Comparison of ENCODE assay signal across 33 cellular contexts in genomic region chr18:11591957-11592356, GRCh38. TPM values are rescaled to one million over a fixed set of nuclear protein-coding genes. Genes with fewer than 3 reads are reported as not detected.
DNase-seq lines count a peak whose midpoint lies in the region; ATAC-seq, FAIRE-seq and TF ChIP-seq lines count a peak whose summit lies in the region.
"Had no signal": no experiment of that assay in that cellular context is flagged by ENCODE, and none has a peak within 500 bp of the region (broad histone marks: within the 10 kb centered on the region; RNA-seq: fewer than 3 reads in every experiment).

No MANE protein-coding gene starts in this region.

- TF ChIP-seq POLR2A in GM12878 (IDR thresholded peaks at IDR 0.05; ENCODE audit: low read depth, low read length), result no peak

- no peaks in the 10 kb centered on the region for H3K4me1 ChIP-seq in GM12878 (ENCODE audit: control insufficient read depth, insufficient read depth, low read length)
- no peaks in the 10 kb centered on the region for H3K4me1 ChIP-seq in HAP-1
- H3K4me1 ChIP-seq: gastroesophageal sphincter, left ventricle myocardium inferior, Peyer's patch had no signal

- intact Hi-C loops in GM12878 (cut with micrococcal nuclease; ENCODE audit: unreplicated experiment), result no loop called here

- RAD21 ChIA-PET in GM12878 (lab: Charles Lee; ENCODE audit: unreplicated experiment), result no interaction called here

- CTCF ChIA-PET in GM12878 (lab: Yijun Ruan, JAX), result no interaction called here

- in situ Hi-C loops in GM13977 (cut with MboI; ENCODE audit: low pct_unique_long_range_greater_than_20kb, low sequenced_read_pairs, unreplicated experiment) (no loop called here), GM12878 (cut with MboI) (no loop called here), HAP-1 (cut with MboI; ENCODE audit: low sequenced_read_pairs) (no loop called here)

- DNase-seq in AG10803 (ENCODE audit: low read depth) (no peak), GM13977 (ENCODE audit: low spot score) (no peak), M059J (ENCODE audit: low read depth) (peak; percentile 12), GM12878 (ENCODE audit: low read depth, low spot score) (no peak), NCI-H1048 (lab: John Stamatoyannopoulos, UW) (no peak), C1 segment of cervical spinal cord (lab: John Stamatoyannopoulos, UW) (no peak), HAP-1 (ENCODE audit: low spot score in 2 of 2) (no peak), LoVo (ENCODE audit: low spot score) (no peak)
- DNase-seq: activated CD4-positive, alpha-beta T cell treated with anti-CD3 and anti-CD28 coated beads for 36 hours; activated CD8-positive, alpha-beta memory T cell treated with anti-CD3 and anti-CD28 coated beads for 24 hours; activated T-cell treated with anti-CD3 and anti-CD28 coated beads for 4 hours; amygdala; CD8-positive, alpha-beta memory T cell; hippocampal formation; left ventricle myocardium inferior; NCI-H2107; NCI-H510A; NK-92 treated with Interleukin-12 subunit alpha and Interleukin-12 subunit beta, amount 100 ng/mL, for 24 hours; ovary; Peyer's patch; SHP77 treated with DMSO at 0.1 percent for 48 hours; substantia nigra; trophoblast cell had no signal

- TF ChIP-seq EP300 in GM12878 (IDR thresholded peaks at IDR 0.05; ENCODE audit: borderline replicate concordance in 1 of 2, control insufficient read depth in 1 of 2, low read depth in 2 of 2, low read length in 2 of 2), result no peak

- peak; percentile 31 for FAIRE-seq in GM12878 (lab: Jason Lieb, UNC)
- FAIRE-seq: endothelial cell of umbilical vein, K562, keratinocyte had no signal

- H3K9me3 ChIP-seq in GM12878 (replicated peaks; ENCODE audit: control insufficient read depth, insufficient read depth, low read length), result no peaks in the 10 kb centered on the region
- no peaks in the 10 kb centered on the region for H3K9me3 ChIP-seq in HAP-1
- H3K9me3 ChIP-seq: left ventricle myocardium inferior, ovary, Peyer's patch had no signal

- WGBS in GM12878 (ENCODE audit: insufficient coverage, insufficient replicate concordance, low lambda C conversion rate, missing lambda C conversion rate), result 33% methylated on average over 3 of the region's 3 CpGs

- H3K4me2 ChIP-seq in GM12878 (ENCODE audit: control insufficient read depth, insufficient read depth), result no peak overlapping the region

- peak; percentile 62 for TF ChIP-seq RAD21 in GM12878 (IDR thresholded peaks at IDR 0.05; ENCODE audit: insufficient read depth, low read depth, low read length)

- no peak for ATAC-seq in GM12878
- ATAC-seq: activated CD4-positive, alpha-beta T cell treated with anti-CD3 and anti-CD28 coated beads for 36 hours; activated naive CD4-positive, alpha-beta T cell treated with anti-CD3 and anti-CD28 coated beads, Interleukin-2, amount 50 U/mL, for 72 hours; gastroesophageal sphincter; K562; stimulated activated effector memory CD8-positive, alpha-beta T cell treated with anti-CD3 and anti-CD28 coated beads, Interleukin-12 subunit alpha, Interleukin-12 subunit beta, amount 100 ng/mL, for 72 hours had no signal

- 0 out of 2 replicates have a peak, but pooled peaks have one; percentile 1 for TF ChIP-seq CTCF in AG10803 (conservative IDR thresholded peaks at IDR 0.05; ENCODE audit: low read length)
- TF ChIP-seq CTCF in GM13977 (IDR thresholded peaks at IDR 0.05; ENCODE audit: extremely low read depth, insufficient read depth, missing control alignments), result peak; percentile 8
- TF ChIP-seq CTCF in GM12878 (IDR thresholded peaks at IDR 0.05 in 2 of 3, conservative IDR thresholded peaks at IDR 0.05 in 1 of 3; ENCODE audit: control insufficient read depth in 2 of 3, extremely low read depth in 1 of 3, insufficient read depth in 1 of 3, low read depth in 3 of 3, low read length in 3 of 3), result peak in 1 of 3 experiments; percentile 20; a peak in 1 of 6 replicates

- H3K79me2 ChIP-seq in GM12878 (ENCODE audit: control insufficient read depth, insufficient read depth, low read length), result no peaks in the 10 kb centered on the region

- H3K9ac ChIP-seq in GM12878 (ENCODE audit: control insufficient read depth, insufficient read depth, low read length), result no peak overlapping the region

- H3K27ac ChIP-seq in GM12878 (ENCODE audit: control insufficient read depth, insufficient read depth), result no peak overlapping the region
- H3K27ac ChIP-seq: gastroesophageal sphincter, left ventricle myocardium inferior, ovary, Peyer's patch had no signal

- SMC1A ChIA-PET in GM12878 (lab: Charles Lee; ENCODE audit: uncharacterized antibody, unreplicated experiment), result no interaction called here

- no TSS peak for BruUV-seq in GM12878 (replicated peaks; lab: Mats Ljungman, UMichigan)

- H3K27me3 ChIP-seq in GM12878 (replicated peaks in 1 of 2; ENCODE audit: control insufficient read depth in 2 of 2, insufficient read depth in 2 of 2, low read length in 1 of 2) (peaks cover 3 to 7% of the 10 kb centered on the region in 2 experiments; a peak in 3 of 4 replicates), HAP-1 (ENCODE audit: low read depth) (no peaks in the 10 kb centered on the region)
- H3K27me3 ChIP-seq: ovary, Peyer's patch had no signal

- H3K36me3 ChIP-seq in GM12878 (ENCODE audit: control insufficient read depth in 2 of 2, insufficient read depth in 2 of 2, low read length in 1 of 2) (no peaks in the 10 kb centered on the region), HAP-1 (replicated peaks) (no peaks in the 10 kb centered on the region)
- H3K36me3 ChIP-seq: gastroesophageal sphincter, left ventricle myocardium inferior, ovary, Peyer's patch had no signal

- H2AFZ ChIP-seq in GM12878 (ENCODE audit: control insufficient read depth, low read depth, low read length), result no peak overlapping the region

- H3K4me3 ChIP-seq in AG10803 (ENCODE audit: low read length) (no peak overlapping the region), GM12878 (no peak overlapping the region), HAP-1 (no peak overlapping the region)
- H3K4me3 ChIP-seq: gastroesophageal sphincter, K562, left ventricle myocardium inferior, ovary, Peyer's patch had no signal

- no peaks in the 10 kb centered on the region for H4K20me1 ChIP-seq in GM12878 (ENCODE audit: control insufficient read depth, insufficient read depth)

- POLR2A ChIA-PET in GM12878 (lab: Charles Lee), result no interaction called here

TF ChIP-seq in GM12878, 131 proteins besides CTCF, POLR2A, EP300 and RAD21:
- no peak for TF ChIP-seq LARP7 (IDR thresholded peaks at IDR 0.05)
- no peak for TF ChIP-seq RUNX3 (IDR thresholded peaks at IDR 0.05; ENCODE audit: low read length)
- no peak for TF ChIP-seq RELB (IDR thresholded peaks at IDR 0.05; ENCODE audit: low read depth)
- TF ChIP-seq JUNB (IDR thresholded peaks at IDR 0.05), result no peak
- TF ChIP-seq SUPT20H (IDR thresholded peaks at IDR 0.05; ENCODE audit: borderline replicate concordance, control insufficient read depth, low read depth, low read length), result no peak
- TF ChIP-seq TCF7 (IDR thresholded peaks at IDR 0.05; ENCODE audit: borderline replicate concordance), result no peak
- TF ChIP-seq DPF2 (IDR thresholded peaks at IDR 0.05), result no peak
- no peak for TF ChIP-seq ZSCAN29 (IDR thresholded peaks at IDR 0.05)
- no peak for TF ChIP-seq POU2F2 (IDR thresholded peaks at IDR 0.05; ENCODE audit: borderline replicate concordance, low read depth, low read length)
- no peak for TF ChIP-seq NFYA (IDR thresholded peaks at IDR 0.05; ENCODE audit: borderline replicate concordance, low read depth, low read length)
- TF ChIP-seq MTA2 (IDR thresholded peaks at IDR 0.05; ENCODE audit: low read depth), result no peak

RNA-seq across cellular contexts. Expression of gene SLC35G4, which starts 17.4 kb away (rescaled TPM):
- not detected in 2 replicates for total RNA-seq in M059J (2014; rRNA removed; shearing (Covaris generic))
- not detected in 2 replicates for total RNA-seq in GM12878 (2013; cell fraction: nucleolus; rRNA removed)
- total RNA-seq in GM12878 (2014; rRNA removed), result not detected in 2 replicates
- not detected in 2 replicates for total RNA-seq in GM12878 (2014; rRNA removed; fragmentation: Illumina TruSeq; extraction: Trizol)
- total RNA-seq in GM12878 (2021), result not detected in 2 replicates
- polyA plus RNA-seq in GM12878 (2011; ENCODE audit: low read depth), result not detected
- polyA plus RNA-seq in GM12878 (2011; rRNA removed), result not detected in 2 replicates
- not detected in 2 replicates for polyA plus RNA-seq in GM12878 (2011; cell fraction: cytosol; rRNA removed)
- polyA plus RNA-seq in GM12878 (2011; cell fraction: nucleus; rRNA removed), result not detected in 2 replicates
- not detected in 2 replicates for polyA plus RNA-seq in GM12878 (2012)
- polyA plus RNA-seq in GM12878 (2014; fragmentation: Illumina TruSeq; extraction: Trizol), result not detected in 2 replicates
- not detected for polyA plus RNA-seq in GM12878 (2014; fragmentation: Nextera tagmentation; extraction: Ambion mirVana)
- polyA plus RNA-seq in GM12878 (2014; rRNA removed), result not detected in 2 replicates
- polyA plus RNA-seq in GM12878 (2016; fragmentation: Nextera tagmentation; extraction: Ambion mirVana), result not detected
- polyA minus RNA-seq in GM12878 (2011; rRNA and poly(A)+ RNA removed), result not detected in 2 replicates
- polyA minus RNA-seq in GM12878 (2011; cell fraction: cytosol; rRNA and poly(A)+ RNA removed), result not detected in 2 replicates
- not detected in 2 replicates for polyA minus RNA-seq in GM12878 (2011; cell fraction: nucleus; rRNA and poly(A)+ RNA removed)
- total RNA-seq: A673; activated CD4-positive, alpha-beta T cell treated with anti-CD3 and anti-CD28 coated beads for 36 hours; activated naive CD4-positive, alpha-beta T cell treated with anti-CD3 and anti-CD28 coated beads, Interleukin-2, amount 50 U/mL, for 72 hours; CD8-positive, alpha-beta memory T cell; endothelial cell of umbilical vein; gastroesophageal sphincter; HT1080; K562; left ventricle myocardium inferior; mesenteric fat pad; neural crest cell; ovary; Peyer's patch had no signal
- polyA plus RNA-seq: CD8-positive, alpha-beta memory T cell; endothelial cell of umbilical vein; K562; keratinocyte; ovary had no signal
